In the genomic region with DNA sequence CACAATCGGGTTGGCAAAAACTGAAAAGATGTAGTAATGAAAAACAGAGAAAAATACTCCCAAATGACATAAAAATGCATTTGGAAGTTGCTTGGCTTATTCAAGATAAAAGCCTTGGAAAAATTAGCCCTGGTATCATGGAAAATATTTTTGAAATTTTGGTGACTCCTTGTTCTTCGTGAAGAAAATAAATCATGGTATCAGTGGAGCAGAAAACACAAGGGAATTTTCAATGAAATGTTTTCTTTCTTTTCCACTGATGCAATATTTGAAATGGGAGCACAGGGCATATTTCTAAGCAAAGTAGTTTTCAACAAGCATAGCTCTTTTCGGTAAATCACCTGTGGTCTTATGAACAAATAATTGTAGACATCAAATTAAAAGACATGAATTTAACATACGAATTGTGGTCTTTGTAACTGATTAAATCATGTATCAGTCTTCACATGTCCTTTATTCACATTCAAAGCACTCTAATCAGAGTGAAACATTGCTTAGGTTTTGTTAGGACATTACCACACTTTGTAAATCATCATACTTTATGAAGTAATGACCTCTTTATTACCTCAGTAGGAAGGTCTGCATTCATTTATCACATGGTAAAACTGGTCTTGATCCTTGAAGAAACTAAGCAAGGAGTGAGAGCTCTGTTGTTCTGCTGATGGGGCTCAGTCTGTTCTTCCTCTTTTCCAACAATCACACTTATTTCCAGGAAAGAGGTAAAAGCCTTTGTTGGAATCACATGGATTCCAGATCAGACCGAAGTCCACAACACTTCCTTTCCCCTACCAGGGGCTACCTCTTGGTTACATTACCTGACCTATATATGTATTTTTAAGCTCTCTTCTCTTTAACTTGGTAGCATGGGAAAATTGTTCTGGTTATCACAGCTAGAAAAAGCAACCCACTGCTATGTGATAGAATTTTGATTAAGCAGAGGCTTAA, we compare ENCODE assay signal across 21 cellular contexts.
DNase-seq lines count a peak whose midpoint lies in the region; ATAC-seq and TF ChIP-seq lines count a peak whose summit lies in the region.
"Had no signal": no experiment of that assay in that cellular context is flagged by ENCODE, and none has a peak within 500 bp of the region (broad histone marks: within the 10 kb centered on the region; RNA-seq: fewer than 3 reads in every experiment).

No MANE protein-coding gene starts in this region.

- peaks cover 16% of the 10 kb centered on the region for H3K9me3 Mint-ChIP-seq in chondrocyte (ENCODE audit: low read depth)

- no peak overlapping the region for H3K4me3 Mint-ChIP-seq in chondrocyte (ENCODE audit: unreplicated experiment)
- H3K4me3 Mint-ChIP-seq: brain, nephron progenitor cell had no signal

- peaks cover 46% of the 10 kb centered on the region for H3K4me1 Mint-ChIP-seq in chondrocyte (ENCODE audit: low read depth)

- H3K4me3 ChIP-seq in left ventricle myocardium inferior, result no peak overlapping the region
- H3K4me3 ChIP-seq in rectal smooth muscle tissue (ENCODE audit: low read length), result no peak overlapping the region
- H3K4me3 ChIP-seq: BLaER1, psoas muscle had no signal

- DNase-seq in AG08395 (ENCODE audit: low spot score) (peak; percentile 22), chondrocyte (ENCODE audit: low spot score) (no peak), left ventricle myocardium inferior (no peak), DMS79 treated with DMSO at 0.1 percent for 48 hours (lab: John Stamatoyannopoulos, UW) (no peak), HK-2 (ENCODE audit: unreplicated experiment) (no peak)
- DNase-seq in activated CD4-positive, alpha-beta T cell treated with anti-CD3 and anti-CD28 coated beads for 48 hours, result no peak
- DNase-seq: activated CD8-positive, alpha-beta memory T cell treated with anti-CD3 and anti-CD28 coated beads for 24 hours; activated T-cell treated with anti-CD3 and anti-CD28 coated beads, Interleukin-2, amount 50 U/mL, for 48 hours; cortex of kidney; midbrain; NCI-H1105; NCI-H524; nephron progenitor cell; psoas muscle; RPMI8226 had no signal

- H3K27me3 Mint-ChIP-seq in chondrocyte (ENCODE audit: low read depth), result no peaks in the 10 kb centered on the region

- intact Hi-C loops in left ventricle myocardium inferior (cut with micrococcal nuclease), result no loop called here

- peaks cover 7% of the 10 kb centered on the region for H3K4me1 ChIP-seq in left ventricle myocardium inferior
- peaks cover 17% of the 10 kb centered on the region for H3K4me1 ChIP-seq in rectal smooth muscle tissue (ENCODE audit: control insufficient read depth, insufficient read depth, low read length)
- H3K4me1 ChIP-seq: psoas muscle had no signal

- peaks cover 3% of the 10 kb centered on the region for H3K36me3 Mint-ChIP-seq in chondrocyte (ENCODE audit: low read depth)
- H3K36me3 Mint-ChIP-seq: activated naive CD4-positive, alpha-beta T cell treated with anti-CD3 and anti-CD28 coated beads, Interleukin-2, amount 50 U/mL, for 72 hours; brain had no signal

- H3K27ac ChIP-seq in left ventricle myocardium inferior (replicated peaks) (peak overlapping the region; percentile 60), rectal smooth muscle tissue (ENCODE audit: low read depth, low read length) (peak overlapping the region; percentile 41)
- H3K27ac ChIP-seq: BLaER1, psoas muscle had no signal

- no peaks in the 10 kb centered on the region for H3K9me3 ChIP-seq in left ventricle myocardium inferior (replicated peaks)
- H3K9me3 ChIP-seq: BLaER1, psoas muscle had no signal

- H3K27ac Mint-ChIP-seq in chondrocyte (ENCODE audit: unreplicated experiment), result peak overlapping the region; percentile 45
- H3K27ac Mint-ChIP-seq: activated naive CD4-positive, alpha-beta T cell treated with anti-CD3 and anti-CD28 coated beads, Interleukin-2, amount 50 U/mL, for 72 hours; brain; nephron progenitor cell had no signal

- H3K27me3 ChIP-seq in left ventricle myocardium inferior (ENCODE audit: low read depth), result no peaks in the 10 kb centered on the region
- no peaks in the 10 kb centered on the region for H3K27me3 ChIP-seq in rectal smooth muscle tissue (ENCODE audit: control insufficient read depth, insufficient read depth, low read length)
- H3K27me3 ChIP-seq: BLaER1 had no signal

- no peak overlapping the region for H3K9ac ChIP-seq in rectal smooth muscle tissue (ENCODE audit: low read length)
- H3K9ac ChIP-seq: BLaER1 had no signal

- TF ChIP-seq CTCF in chondrocyte (IDR thresholded peaks at IDR 0.05) (no peak), left ventricle myocardium inferior (IDR thresholded peaks at IDR 0.05; ENCODE audit: borderline replicate concordance) (no peak)

- ATAC-seq in HG03571 (IDR thresholded peaks at IDR 0.05; ENCODE audit: unreplicated experiment), result no peak
- ATAC-seq: activated CD4-positive, CD25-positive, alpha-beta regulatory T cell treated with anti-CD3 and anti-CD28 coated beads, Interleukin-2, amount 50 U/mL, for 24 hours; activated naive CD4-positive, alpha-beta T cell treated with anti-CD3 and anti-CD28 coated beads, Interleukin-2, amount 50 U/mL, for 72 hours had no signal

- H3K36me3 ChIP-seq in left ventricle myocardium inferior (no peaks in the 10 kb centered on the region), rectal smooth muscle tissue (ENCODE audit: control insufficient read depth, insufficient read depth, low read length) (no peaks in the 10 kb centered on the region)
- H3K36me3 ChIP-seq: BLaER1 had no signal
